ENCODE assay signal across 22 cellular contexts in genomic region chr11:92861641-92862040, GRCh38.
A peak's percentile ranks its signal among the peaks of the same experiment; 100 is the strongest.
DNase-seq lines count a peak whose midpoint lies in the region; ATAC-seq and TF ChIP-seq lines count a peak whose summit lies in the region.
"Had no signal": no experiment of that assay in that cellular context is flagged by ENCODE, and none has a peak within 500 bp of the region (broad histone marks: within the 10 kb centered on the region; RNA-seq: fewer than 3 reads in every experiment).

No MANE protein-coding gene starts in this region.

- no peak for TF ChIP-seq POLR2A in gastroesophageal sphincter (IDR thresholded peaks at IDR 0.05)
- TF ChIP-seq POLR2A in thyroid gland (IDR thresholded peaks at IDR 0.05): no peak
- TF ChIP-seq POLR2A in gastrocnemius medialis (IDR thresholded peaks at IDR 0.05): no peak

- H3K4me3 ChIP-seq in NT2/D1 (ENCODE audit: insufficient read length, low read depth) (no peak overlapping the region), gastroesophageal sphincter (no peak overlapping the region), thyroid gland (replicated peaks in 1 of 3) (no peak overlapping the region), gastrocnemius medialis (no peak overlapping the region)
- H3K4me3 ChIP-seq: esophagus squamous epithelium, spleen, stomach had no signal

- in situ Hi-C loops in gastrocnemius medialis (cut with MboI; ENCODE audit: low sequenced_read_pairs in 4 of 4): no loop called here

- ATAC-seq in gastroesophageal sphincter: peak; percentile 61
- ATAC-seq in gastrocnemius medialis: no peak
- ATAC-seq: left colon had no signal

- H3K27ac ChIP-seq in gastroesophageal sphincter: peak overlapping the region; percentile 66 to 78 (median 70)
- peak overlapping the region in 2 of 3 donors; percentile 20 to 58 for H3K27ac ChIP-seq in thyroid gland
- H3K27ac ChIP-seq in gastrocnemius medialis: no peak overlapping the region
- H3K27ac ChIP-seq: 22Rv1, esophagus squamous epithelium, spleen had no signal

- no peaks in the 10 kb centered on the region for H3K4me1 ChIP-seq in NT2/D1 (ENCODE audit: insufficient read depth, insufficient read length)
- H3K4me1 ChIP-seq in gastroesophageal sphincter: peaks cover 6 to 73% (median 22%) of the 10 kb centered on the region in 3 donors
- H3K4me1 ChIP-seq in thyroid gland: peaks cover 11 to 13% of the 10 kb centered on the region in 2 donors
- no peaks in the 10 kb centered on the region for H3K4me1 ChIP-seq in gastrocnemius medialis
- H3K4me1 ChIP-seq: Caco-2, spleen had no signal

- intact Hi-C loops in thyroid gland (cut with DNase I): no loop called here
- intact Hi-C loops in gastrocnemius medialis (cut with DNase I; ENCODE audit: low total_unique reads): no loop called here

- H3K9ac ChIP-seq in NT2/D1 (ENCODE audit: insufficient read length, low read depth): no peak overlapping the region

- 23 to 43% methylated on average over 3 of the region's 3 CpGs for WGBS in gastroesophageal sphincter (ENCODE audit: low coverage in 1 of 2), 2 donors
- 28 to 37% methylated on average over 3 of the region's 3 CpGs for whole genome bisulfite sequencing in thyroid gland, 2 donors

- H3K27me3 ChIP-seq in NT2/D1 (ENCODE audit: insufficient read depth, insufficient read length): no peaks in the 10 kb centered on the region
- no peaks in the 10 kb centered on the region for H3K27me3 ChIP-seq in gastroesophageal sphincter
- H3K27me3 ChIP-seq in thyroid gland: no peaks in the 10 kb centered on the region
- H3K27me3 ChIP-seq in gastrocnemius medialis: peaks cover 0 to 10% (median 0%) of the 10 kb centered on the region in 3 donors
- H3K27me3 ChIP-seq: ascending aorta, esophagus squamous epithelium, stomach had no signal

- H3K36me3 ChIP-seq in NT2/D1 (ENCODE audit: insufficient read depth, insufficient read length, low read length) (no peaks in the 10 kb centered on the region), gastroesophageal sphincter (no peaks in the 10 kb centered on the region), thyroid gland (no peaks in the 10 kb centered on the region), gastrocnemius medialis (no peaks in the 10 kb centered on the region)
- H3K36me3 ChIP-seq: ascending aorta, esophagus squamous epithelium, spleen, stomach had no signal

- DNase-seq in DMS 273 (lab: John Stamatoyannopoulos, UW; ENCODE audit: unreplicated experiment) (peak; percentile 6), DMS 273 treated with DMSO at 0.1 percent for 48 hours (lab: John Stamatoyannopoulos, UW) (no peak), NT2/D1 (ENCODE audit: low read depth, low spot score) (peak; percentile 15), thyroid gland (peak; percentile 32 to 38), gastrocnemius medialis (no peak), GM10266 (ENCODE audit: extremely low spot score) (no peak), NCI-H2227 treated with DMSO at 0.1 percent for 48 hours (lab: John Stamatoyannopoulos, UW) (no peak)
- DNase-seq: activated CD4-positive, alpha-beta T cell treated with anti-CD3 and anti-CD28 coated beads for 4 hours; activated naive CD4-positive, alpha-beta T cell treated with anti-CD3 and anti-CD28 coated beads, Interleukin-2, amount 50 U/mL, for 16 hours; Caco-2; cerebellar nuclear complex; effector CD8-positive, alpha-beta T cell; esophagus squamous epithelium; left colon; NCI-H1930; NCI-H510A treated with DMSO at 0.1 percent for 48 hours; spleen; stomach; T-helper 1 cell had no signal

- TF ChIP-seq EP300 in gastroesophageal sphincter (IDR thresholded peaks at IDR 0.05): no peak

- H3K9me3 ChIP-seq in NT2/D1 (ENCODE audit: insufficient read depth, low read length) (no peaks in the 10 kb centered on the region), gastroesophageal sphincter (no peaks in the 10 kb centered on the region), thyroid gland (no peaks in the 10 kb centered on the region), gastrocnemius medialis (no peaks in the 10 kb centered on the region)
- H3K9me3 ChIP-seq: ascending aorta, Caco-2, esophagus squamous epithelium, spleen, stomach had no signal

- peak; percentile 24 to 69 (median 58) for TF ChIP-seq CTCF in gastroesophageal sphincter (IDR thresholded peaks at IDR 0.05)
- TF ChIP-seq CTCF in thyroid gland (IDR thresholded peaks at IDR 0.05): peak in 5 of 6 experiments; percentile 16 to 78 (median 52)
- TF ChIP-seq CTCF in gastrocnemius medialis (IDR thresholded peaks at IDR 0.05 in 4 of 5, conservative IDR thresholded peaks at IDR 0.05 in 1 of 5): no peak
- TF ChIP-seq CTCF in GM10266 (IDR thresholded peaks at IDR 0.05; ENCODE audit: control insufficient read depth, insufficient read depth, low read depth, missing control alignments): no peak

Comparison
In these comparisons a context has a peak if more than half of its experiments do, and no peak if none do; other contexts are left out.
1. DNase-seq: peak in DMS 273 (single experiment), NT2/D1 (single experiment) and thyroid gland (2 of 2); none in DMS 273 treated with DMSO at 0.1 percent for 48 hours (single experiment), gastrocnemius medialis (0 of 2), GM10266 (single experiment) and NCI-H2227 treated with DMSO at 0.1 percent for 48 hours (single experiment).
2. H3K27ac ChIP-seq: peak in gastroesophageal sphincter (4 of 4) and thyroid gland (2 of 3); none in gastrocnemius medialis (0 of 4).
3. CTCF ChIP-seq: peak in gastroesophageal sphincter (4 of 4) and thyroid gland (5 of 6); none in gastrocnemius medialis (0 of 5) and GM10266 (single experiment).